Comparison of ENCODE assay signal across 12 cellular contexts in genomic region chr1:11682287-11682771, GRCh38. TPM values are rescaled to one million over a fixed set of nuclear protein-coding genes. Genes with fewer than 3 reads are reported as not detected.
DNase-seq lines count a peak whose midpoint lies in the region; ATAC-seq, FAIRE-seq and TF ChIP-seq lines count a peak whose summit lies in the region.
"Had no signal": no experiment of that assay in that cellular context is flagged by ENCODE, and none has a peak within 500 bp of the region (broad histone marks: within the 10 kb centered on the region; RNA-seq: fewer than 3 reads in every experiment).

No MANE protein-coding gene starts in this region.

- TF ChIP-seq EP300 in SK-N-SH (IDR thresholded peaks at IDR 0.05; ENCODE audit: borderline replicate concordance in 1 of 2, low read depth in 1 of 2, low read length in 1 of 2), result no peak
- peak in 1 of 2 experiments; percentile 73; a peak in 1 of 3 replicates for TF ChIP-seq EP300 in H1 (IDR thresholded peaks at IDR 0.05; ENCODE audit: borderline replicate concordance in 1 of 2, low read depth in 2 of 2, low read length in 2 of 2)

- H3F3A ChIP-seq in SK-N-SH (replicated peaks; ENCODE audit: insufficient read depth) (peaks cover 6% of the 10 kb centered on the region), neural progenitor cell (ENCODE audit: low read depth) (peaks cover 53% of the 10 kb centered on the region)

- no peak overlapping the region for H4K8ac ChIP-seq in H1 (ENCODE audit: extremely low read depth, insufficient read depth, low read length)

- peak overlapping the region; percentile 100 for H2BK12ac ChIP-seq in H1 (ENCODE audit: low read depth, low read length)

- no peak overlapping the region for H3K4me3 ChIP-seq in SK-N-SH (ENCODE audit: low read depth in 2 of 2, low read length in 1 of 2)
- 0 out of 2 replicates have a peak overlapping the region, but pooled peaks have one; percentile 87 for H3K4me3 ChIP-seq in LNCaP clone FGC (ENCODE audit: low read depth, low read length)
- H3K4me3 ChIP-seq in H1 (ENCODE audit: extremely low read depth in 1 of 4, insufficient read depth in 2 of 4, low read depth in 3 of 4, low read length in 4 of 4), result peak overlapping the region; percentile 51 to 87 (median 80); a peak in 7 of 8 replicates
- H3K4me3 ChIP-seq in neural progenitor cell, result peak overlapping the region; percentile 79

- no peaks in the 10 kb centered on the region for H3K27me3 ChIP-seq in SK-N-SH (ENCODE audit: insufficient read depth)
- H3K27me3 ChIP-seq in H1 (replicated peaks in 1 of 4; ENCODE audit: control insufficient read depth in 3 of 4, extremely low read depth in 1 of 4, insufficient read depth in 3 of 4, low read length in 3 of 4), result no peaks in the 10 kb centered on the region
- no peaks in the 10 kb centered on the region for H3K27me3 ChIP-seq in neural progenitor cell
- H3K27me3 ChIP-seq: upper lobe of right lung had no signal

- H3K56ac ChIP-seq in H1 (replicated peaks; ENCODE audit: insufficient read length, low read depth, low read length), result peak overlapping the region; percentile 23

- H2AFZ ChIP-seq in SK-N-SH (ENCODE audit: low read depth), result peak overlapping the region; percentile 89; the same call in 1 of the 2 replicates
- no peak overlapping the region for H2AFZ ChIP-seq in H1 (ENCODE audit: low read length)
- H2AFZ ChIP-seq in neural progenitor cell (replicated peaks), result no peak overlapping the region

- H3K9me3 ChIP-seq in SK-N-SH (no peaks in the 10 kb centered on the region), H1 (ENCODE audit: insufficient read depth in 2 of 2, low read depth in 1 of 2, low read length in 1 of 2) (no peaks in the 10 kb centered on the region), neural progenitor cell (ENCODE audit: low read depth) (no peaks in the 10 kb centered on the region)
- H3K9me3 ChIP-seq: upper lobe of right lung had no signal

- no peaks in the 10 kb centered on the region for H4K20me1 ChIP-seq in SK-N-SH (ENCODE audit: insufficient read depth)
- H4K20me1 ChIP-seq in H1 (replicated peaks in 1 of 2; ENCODE audit: control insufficient read depth in 1 of 2, insufficient read depth in 2 of 2, low read length in 2 of 2), result peaks cover 3 to 12% of the 10 kb centered on the region in 2 experiments
- H4K20me1 ChIP-seq in neural progenitor cell (ENCODE audit: low read depth), result peaks cover 69% of the 10 kb centered on the region

- no peak overlapping the region for H3K27ac ChIP-seq in SK-N-SH (ENCODE audit: low read depth in 2 of 2, low read length in 1 of 2)
- H3K27ac ChIP-seq in H1 (ENCODE audit: low read depth, low read length), result peak overlapping the region; percentile 93
- H3K27ac ChIP-seq in neural progenitor cell, result no peak overlapping the region

- peaks cover 10 to 16% of the 10 kb centered on the region in 2 experiments; a peak in 2 of 4 replicates for H3K4me1 ChIP-seq in SK-N-SH (ENCODE audit: control insufficient read depth in 1 of 2, insufficient read depth in 2 of 2, low read depth in 1 of 2, low read length in 1 of 2)
- peaks cover 14 to 38% (median 27%) of the 10 kb centered on the region in 4 experiments for H3K4me1 ChIP-seq in H1 (replicated peaks in 1 of 4; ENCODE audit: control insufficient read depth in 3 of 4, insufficient read depth in 4 of 4, low read length in 3 of 4)
- H3K4me1 ChIP-seq in neural progenitor cell, result peaks cover 17% of the 10 kb centered on the region

- H3K18ac ChIP-seq in H1 (ENCODE audit: extremely low read depth, low read length), result peak overlapping the region; percentile 6; the same call in 1 of the 2 replicates

- H2AK5ac ChIP-seq in H1 (ENCODE audit: low read depth, low read length), result peak overlapping the region; percentile 99; the same call in 1 of the 2 replicates

- peak overlapping the region; percentile 43 for H4K5ac ChIP-seq in H1 (ENCODE audit: insufficient read length, low read depth, low read length)

- no peak for ATAC-seq in SK-N-SH treated with all-trans-retinoic acid at 6 μM for 48 hours
- no peak for ATAC-seq in GM18868 (IDR thresholded peaks at IDR 0.05; ENCODE audit: unreplicated experiment)
- ATAC-seq in HG03439 (IDR thresholded peaks at IDR 0.05; ENCODE audit: unreplicated experiment), result no peak

- no peak for DNase-seq in SK-N-SH
- peak; percentile 58 for DNase-seq in LNCaP clone FGC (ENCODE audit: low read depth)
- DNase-seq in H1 (ENCODE audit: low read depth in 1 of 2, low spot score in 2 of 2), result peak in 1 of 2 experiments; percentile 69
- DNase-seq in neural progenitor cell (ENCODE audit: low spot score), result no peak
- no peak for DNase-seq in dermis blood vessel endothelial cell
- DNase-seq: ACHN, NCI-H526, posterior cingulate gyrus, upper lobe of right lung had no signal

- H3K4ac ChIP-seq in H1 (replicated peaks; ENCODE audit: insufficient read length, low read depth, low read length), result peak overlapping the region; percentile 28

- peaks cover 0 to 6% of the 10 kb centered on the region in 2 experiments for H3K36me3 ChIP-seq in SK-N-SH (replicated peaks in 1 of 2; ENCODE audit: control insufficient read depth in 1 of 2, insufficient read depth in 2 of 2, low read length in 1 of 2)
- peaks cover 3 to 30% (median 7%) of the 10 kb centered on the region in 4 experiments; a peak in 7 of 8 replicates for H3K36me3 ChIP-seq in H1 (ENCODE audit: control insufficient read depth in 2 of 4, insufficient read depth in 4 of 4, low read length in 3 of 4)
- H3K36me3 ChIP-seq in neural progenitor cell, result no peaks in the 10 kb centered on the region
- H3K36me3 ChIP-seq: upper lobe of right lung had no signal

- CTCF ChIA-PET in SK-N-SH (lab: Yijun Ruan, JAX) (interaction anchor here (0.8 to 7.5 kb wide), 9 partner anchors 8 to 226 kb away, joined by 3 to 51 read pairs (median 5); partner anchors contain the start of gene FBXO6), H1 (lab: Charles Lee; ENCODE audit: partially characterized antibody) (interaction anchor here (0.7 to 21.6 kb wide), 12 partner anchors 8 to 67 kb away, joined by 3 to 266 read pairs (median 6); partner anchors contain the start of gene FBXO6)

- peaks cover 15% of the 10 kb centered on the region for H3K79me1 ChIP-seq in H1 (ENCODE audit: low read depth, low read length)

- peak overlapping the region; percentile 55 for H3K14ac ChIP-seq in H1 (ENCODE audit: insufficient read length)

- H2BK20ac ChIP-seq in H1 (ENCODE audit: low read length), result peak overlapping the region; percentile 27; the same call in 1 of the 2 replicates

- peaks cover 23% of the 10 kb centered on the region for H3K4me1 Mint-ChIP-seq in neural progenitor cell

- peak overlapping the region; percentile 99 for H2BK5ac ChIP-seq in H1 (ENCODE audit: low read depth, low read length)

- peaks cover 12% of the 10 kb centered on the region for H3K27me3 Mint-ChIP-seq in neural progenitor cell (ENCODE audit: insufficient read depth, low read depth)

- POLR2A ChIA-PET in SK-N-SH (lab: Yijun Ruan, JAX) (interaction anchor here (0.6 to 0.8 kb wide), 3 partner anchors 29 to 299 kb away, joined by 3 to 5 read pairs (median 4); no protein-coding TSS in a partner anchor), H1 (lab: Charles Lee; ENCODE audit: partially characterized antibody) (interaction anchor here (0.6 to 32.0 kb wide), 20 partner anchors 4 to 782 kb away, joined by 3 to 1025 read pairs (median 6); partner anchors contain the start of genes AGTRAP, C1orf167, CLCN6 and DRAXIN)

- peak overlapping the region; percentile 93 for H3K4me3 Mint-ChIP-seq in neural progenitor cell

- peak overlapping the region; percentile 91 for H2BK120ac ChIP-seq in H1 (replicated peaks; ENCODE audit: low read depth, low read length)

- H3K9ac ChIP-seq in SK-N-SH (no peak overlapping the region), H1 (replicated peaks in 1 of 4; ENCODE audit: extremely low read depth in 1 of 4, low read depth in 3 of 4, low read length in 3 of 4) (peak overlapping the region in 3 of 4 experiments; percentile 2 to 76 (median 61); a peak in 5 of 7 replicates), neural progenitor cell (no peak overlapping the region)

- H3K9me2 ChIP-seq in SK-N-SH, result no peaks in the 10 kb centered on the region

- peaks cover 8% of the 10 kb centered on the region for H3K23me2 ChIP-seq in H1 (ENCODE audit: low read depth, low read length)

- WGBS in SK-N-SH (ENCODE audit: low lambda C conversion rate), result 75% methylated on average over 6 of the region's 7 CpGs
- 3% methylated on average over 7 of the region's 7 CpGs; no CpG with 5 or more reads in 1 of the 2 experiments for WGBS in H1 (ENCODE audit: extremely low coverage in 1 of 2, insufficient coverage in 1 of 2, insufficient read length in 1 of 2, insufficient replicate concordance in 2 of 2, low coverage in 1 of 2, low lambda C conversion rate in 2 of 2, missing lambda C conversion rate in 1 of 2), 2 experiments

- no peak overlapping the region for H2BK15ac ChIP-seq in H1 (ENCODE audit: low read length)

- peaks cover 3% of the 10 kb centered on the region for H3K36me3 Mint-ChIP-seq in neural progenitor cell

- H3K23ac ChIP-seq in H1 (ENCODE audit: insufficient read length), result no peak overlapping the region

- no peak for TF ChIP-seq CTCF in SK-N-SH (IDR thresholded peaks at IDR 0.05)
- TF ChIP-seq CTCF in LNCaP clone FGC (IDR thresholded peaks at IDR 0.05; ENCODE audit: control insufficient read depth, extremely low read depth, insufficient read depth), result no peak
- TF ChIP-seq CTCF in H1 (IDR thresholded peaks at IDR 0.05; ENCODE audit: control extremely low read depth in 1 of 3, insufficient read depth in 1 of 3, low read depth in 1 of 3, low read length in 3 of 3), result no peak
- no peak for TF ChIP-seq CTCF in neural progenitor cell (IDR thresholded peaks at IDR 0.05)

- peak in 1 of 2 experiments; percentile 49; a peak in 2 of 3 replicates for TF ChIP-seq POLR2A in H1 (IDR thresholded peaks at IDR 0.05; ENCODE audit: control extremely low read depth in 1 of 2, low read depth in 2 of 2, low read length in 2 of 2)

- peaks cover 18% of the 10 kb centered on the region; the same call in 1 of the 2 replicates for H3K79me2 ChIP-seq in SK-N-SH (ENCODE audit: insufficient read depth)
- peaks cover 4 to 53% of the 10 kb centered on the region in 2 experiments for H3K79me2 ChIP-seq in H1 (ENCODE audit: control insufficient read depth in 1 of 2, insufficient read depth in 2 of 2, low read length in 2 of 2)
- peaks cover 61% of the 10 kb centered on the region for H3K79me2 ChIP-seq in neural progenitor cell (ENCODE audit: low read depth)

- no peaks in the 10 kb centered on the region for H3K9me3 Mint-ChIP-seq in neural progenitor cell

- FAIRE-seq in H1 (lab: Jason Lieb, UNC), result peak; percentile 94

- H4K91ac ChIP-seq in H1 (replicated peaks; ENCODE audit: insufficient read length, low read length), result peak overlapping the region; percentile 61

- H3K4me2 ChIP-seq in SK-N-SH, result no peak overlapping the region
- peak overlapping the region; percentile 88 to 96 for H3K4me2 ChIP-seq in H1 (ENCODE audit: insufficient read depth in 1 of 2, low read depth in 2 of 2, low read length in 2 of 2)
- H3K4me2 ChIP-seq in neural progenitor cell, result peak overlapping the region; percentile 81

- TF ChIP-seq RAD21 in SK-N-SH (IDR thresholded peaks at IDR 0.05; ENCODE audit: low read length) (no peak), H1 (IDR thresholded peaks at IDR 0.05 in 1 of 2, conservative IDR thresholded peaks at IDR 0.05 in 1 of 2; ENCODE audit: low read depth in 2 of 2, low read length in 2 of 2) (no peak)

- peak overlapping the region; percentile 10 for H3K27ac Mint-ChIP-seq in neural progenitor cell

RNA-seq across cellular contexts. Expression of gene MAD2L2, which starts 1.4 kb away (rescaled TPM):
- polyA plus RNA-seq in SK-N-SH (2012; rRNA removed) (70.0 and 94.0 TPM in 2 replicates), H1 (2011; rRNA removed) (469 and 710 TPM in 2 replicates)
- polyA plus RNA-seq in SK-N-SH (2012; cell fraction: cytosol; rRNA removed), result 46.0 and 59.7 TPM in 2 replicates
- polyA plus RNA-seq in SK-N-SH (2012; cell fraction: nucleus; rRNA removed), result 72.4 and 107 TPM in 2 replicates
- 310 and 314 TPM in 2 replicates for total RNA-seq in H1 (2021; fragmentation: NEBNext Ultra II Directional; extraction: Animal tissue kit (Norgen Biotek cat#: 25700))
- 618 TPM for polyA plus RNA-seq in H1 (2011; cell fraction: cytosol; rRNA removed)
- polyA plus RNA-seq in H1 (2011; cell fraction: nucleus; rRNA removed), result 791 TPM
- 284 to 411 TPM (median 375 TPM) in 4 replicates for polyA plus RNA-seq in H1 (2012, experiment 1 of 2)
- polyA plus RNA-seq in H1 (2012, experiment 2 of 2), result 511 TPM
- 239 TPM for polyA plus RNA-seq in H1 (2013, experiment 1 of 2)
- 240 TPM for polyA plus RNA-seq in H1 (2013, experiment 2 of 2)
- polyA minus RNA-seq in H1 (2011; rRNA and poly(A)+ RNA removed), result 212 and 312 TPM in 2 replicates
- polyA minus RNA-seq in H1 (2011; cell fraction: cytosol; rRNA and poly(A)+ RNA removed), result 182 TPM
- 206 TPM for polyA minus RNA-seq in H1 (2011; cell fraction: nucleus; rRNA and poly(A)+ RNA removed)
- total RNA-seq in neural progenitor cell (ENCODE audit: low replicate concordance) (108 and 164 TPM in 2 replicates), dermis blood vessel endothelial cell (34.9 and 45.3 TPM in 2 replicates)

RNA-seq across cellular contexts. Expression of gene DRAXIN, which starts 9.2 kb away (rescaled TPM):
- polyA plus RNA-seq in SK-N-SH (2012; rRNA removed), result 0.57 and 0.97 TPM in 2 replicates
- polyA plus RNA-seq in SK-N-SH (2012; cell fraction: cytosol; rRNA removed), result 0.46 and 0.72 TPM in 2 replicates
- polyA plus RNA-seq in SK-N-SH (2012; cell fraction: nucleus; rRNA removed), result 0.68 and 0.74 TPM in 2 replicates
- 17.6 and 18.9 TPM in 2 replicates for total RNA-seq in H1 (2021; fragmentation: NEBNext Ultra II Directional; extraction: Animal tissue kit (Norgen Biotek cat#: 25700))
- 4.6 and 4.8 TPM in 2 replicates for polyA plus RNA-seq in H1 (2011; rRNA removed)
- 5.0 TPM for polyA plus RNA-seq in H1 (2011; cell fraction: cytosol; rRNA removed)
- 5.7 TPM for polyA plus RNA-seq in H1 (2011; cell fraction: nucleus; rRNA removed)
- polyA plus RNA-seq in H1 (2012, experiment 1 of 2), result 9.5 to 11.2 TPM (median 10.4 TPM) in 4 replicates
- polyA plus RNA-seq in H1 (2012, experiment 2 of 2), result 10.6 TPM
- polyA plus RNA-seq in H1 (2013, experiment 1 of 2), result 16.0 TPM
- polyA plus RNA-seq in H1 (2013, experiment 2 of 2), result 18.1 TPM
- polyA minus RNA-seq in H1 (2011; rRNA and poly(A)+ RNA removed), result 8.4 and 9.0 TPM in 2 replicates
- polyA minus RNA-seq in H1 (2011; cell fraction: cytosol; rRNA and poly(A)+ RNA removed), result 6.7 TPM
- 4.6 TPM for polyA minus RNA-seq in H1 (2011; cell fraction: nucleus; rRNA and poly(A)+ RNA removed)
- 27.1 and 31.3 TPM in 2 replicates for total RNA-seq in neural progenitor cell (ENCODE audit: low replicate concordance)
- total RNA-seq in dermis blood vessel endothelial cell, result 0.14 and 0.17 TPM in 2 replicates

RNA-seq across cellular contexts. Expression of gene FBXO6, which starts 18.3 kb away (rescaled TPM):
- polyA plus RNA-seq in SK-N-SH (2012; rRNA removed) (7.3 and 8.1 TPM in 2 replicates), H1 (2011; rRNA removed) (0.86 and 1.2 TPM in 2 replicates)
- 4.3 and 6.3 TPM in 2 replicates for polyA plus RNA-seq in SK-N-SH (2012; cell fraction: cytosol; rRNA removed)
- 2.8 and 3.5 TPM in 2 replicates for polyA plus RNA-seq in SK-N-SH (2012; cell fraction: nucleus; rRNA removed)
- 0.29 and 0.54 TPM in 2 replicates for total RNA-seq in H1 (2021; fragmentation: NEBNext Ultra II Directional; extraction: Animal tissue kit (Norgen Biotek cat#: 25700))
- polyA plus RNA-seq in H1 (2011; cell fraction: cytosol; rRNA removed), result 0.76 TPM
- 0.53 TPM for polyA plus RNA-seq in H1 (2011; cell fraction: nucleus; rRNA removed)
- polyA plus RNA-seq in H1 (2012, experiment 1 of 2), result 0.69 to 1.1 TPM (median 1.0 TPM) in 4 replicates
- 0.62 TPM for polyA plus RNA-seq in H1 (2012, experiment 2 of 2)
- polyA plus RNA-seq in H1 (2013, experiment 1 of 2), result 0.47 TPM
- polyA plus RNA-seq in H1 (2013, experiment 2 of 2), result 0.39 TPM
- 0.19 and 0.32 TPM in 2 replicates for polyA minus RNA-seq in H1 (2011; rRNA and poly(A)+ RNA removed)
- polyA minus RNA-seq in H1 (2011; cell fraction: cytosol; rRNA and poly(A)+ RNA removed), result not detected
- not detected for polyA minus RNA-seq in H1 (2011; cell fraction: nucleus; rRNA and poly(A)+ RNA removed)
- total RNA-seq in neural progenitor cell (ENCODE audit: low replicate concordance) (1.2 and 1.7 TPM in 2 replicates), dermis blood vessel endothelial cell (1.4 and 3.6 TPM in 2 replicates)

RNA-seq across cellular contexts. Expression of gene FBXO44, which starts 27.7 kb away (rescaled TPM):
- polyA plus RNA-seq in SK-N-SH (2012; rRNA removed) (42.8 and 52.2 TPM in 2 replicates), H1 (2011; rRNA removed) (27.0 and 43.0 TPM in 2 replicates)
- 15.0 and 22.5 TPM in 2 replicates for polyA plus RNA-seq in SK-N-SH (2012; cell fraction: cytosol; rRNA removed)
- 250 and 267 TPM in 2 replicates for polyA plus RNA-seq in SK-N-SH (2012; cell fraction: nucleus; rRNA removed)
- 27.2 and 29.2 TPM in 2 replicates for total RNA-seq in H1 (2021; fragmentation: NEBNext Ultra II Directional; extraction: Animal tissue kit (Norgen Biotek cat#: 25700))
- polyA plus RNA-seq in H1 (2011; cell fraction: cytosol; rRNA removed), result 42.8 TPM
- polyA plus RNA-seq in H1 (2011; cell fraction: nucleus; rRNA removed), result 137 TPM
- polyA plus RNA-seq in H1 (2012, experiment 1 of 2), result 21.1 to 33.1 TPM (median 30.9 TPM) in 4 replicates
- 19.3 TPM for polyA plus RNA-seq in H1 (2012, experiment 2 of 2)
- 23.1 TPM for polyA plus RNA-seq in H1 (2013, experiment 1 of 2)
- polyA plus RNA-seq in H1 (2013, experiment 2 of 2), result 21.5 TPM
- 12.6 and 15.0 TPM in 2 replicates for polyA minus RNA-seq in H1 (2011; rRNA and poly(A)+ RNA removed)
- 17.6 TPM for polyA minus RNA-seq in H1 (2011; cell fraction: cytosol; rRNA and poly(A)+ RNA removed)
- polyA minus RNA-seq in H1 (2011; cell fraction: nucleus; rRNA and poly(A)+ RNA removed), result 37.9 TPM
- total RNA-seq in neural progenitor cell (ENCODE audit: low replicate concordance) (5.3 and 18.2 TPM in 2 replicates), dermis blood vessel endothelial cell (7.3 and 15.8 TPM in 2 replicates)

RNA-seq across cellular contexts. Expression of gene FBXO2, which starts 28.1 kb away (rescaled TPM):
- polyA plus RNA-seq in SK-N-SH (2012; rRNA removed) (17.0 and 21.7 TPM in 2 replicates), H1 (2011; rRNA removed) (57.9 and 99.1 TPM in 2 replicates)
- 15.5 and 15.7 TPM in 2 replicates for polyA plus RNA-seq in SK-N-SH (2012; cell fraction: cytosol; rRNA removed)
- polyA plus RNA-seq in SK-N-SH (2012; cell fraction: nucleus; rRNA removed), result 21.5 and 21.9 TPM in 2 replicates
- total RNA-seq in H1 (2021; fragmentation: NEBNext Ultra II Directional; extraction: Animal tissue kit (Norgen Biotek cat#: 25700)), result 51.3 and 55.5 TPM in 2 replicates
- 107 TPM for polyA plus RNA-seq in H1 (2011; cell fraction: cytosol; rRNA removed)
- polyA plus RNA-seq in H1 (2011; cell fraction: nucleus; rRNA removed), result 78.1 TPM
- 53.7 to 82.0 TPM (median 66.2 TPM) in 4 replicates for polyA plus RNA-seq in H1 (2012, experiment 1 of 2)
- 45.2 TPM for polyA plus RNA-seq in H1 (2012, experiment 2 of 2)
- 38.0 TPM for polyA plus RNA-seq in H1 (2013, experiment 1 of 2)
- 39.6 TPM for polyA plus RNA-seq in H1 (2013, experiment 2 of 2)
- 7.6 and 11.2 TPM in 2 replicates for polyA minus RNA-seq in H1 (2011; rRNA and poly(A)+ RNA removed)
- polyA minus RNA-seq in H1 (2011; cell fraction: cytosol; rRNA and poly(A)+ RNA removed), result 19.2 TPM
- polyA minus RNA-seq in H1 (2011; cell fraction: nucleus; rRNA and poly(A)+ RNA removed), result 17.7 TPM
- total RNA-seq in neural progenitor cell (ENCODE audit: low replicate concordance) (0.56 and 7.3 TPM in 2 replicates), dermis blood vessel endothelial cell (1.7 and 1.9 TPM in 2 replicates)

Comparison
In these comparisons a context has a peak if more than half of its experiments do, and no peak if none do; other contexts are left out.
1. H3K4me3 ChIP-seq: peak in LNCaP clone FGC (single experiment), H1 (4 of 4) and neural progenitor cell (single experiment); none in SK-N-SH (0 of 2).
2. H3K9ac ChIP-seq: peak in H1 (3 of 4); none in SK-N-SH (single experiment) and neural progenitor cell (single experiment).
3. RNA of gene DRAXIN, which starts 9.2 kb away (total RNA-seq): 27.1 to 31.3 TPM in neural progenitor cell and 17.6 to 18.9 TPM in H1; 0.14 to 0.17 TPM in dermis blood vessel endothelial cell; every median in the first group is over 10 times any median in the second.
4. Of the 17 proteins assayed by ChIP-seq in both H1 and SK-N-SH: peak only in H1: POLR2AphosphoS5, RXRA, TAF1, TCF12, TEAD4 and YY1; only in SK-N-SH: none; in both: none; in neither: 9; mixed calls (peak in some experiments, not most) for 2.